8 cellular contexts compared by ENCODE assay signal in the genomic region with DNA sequence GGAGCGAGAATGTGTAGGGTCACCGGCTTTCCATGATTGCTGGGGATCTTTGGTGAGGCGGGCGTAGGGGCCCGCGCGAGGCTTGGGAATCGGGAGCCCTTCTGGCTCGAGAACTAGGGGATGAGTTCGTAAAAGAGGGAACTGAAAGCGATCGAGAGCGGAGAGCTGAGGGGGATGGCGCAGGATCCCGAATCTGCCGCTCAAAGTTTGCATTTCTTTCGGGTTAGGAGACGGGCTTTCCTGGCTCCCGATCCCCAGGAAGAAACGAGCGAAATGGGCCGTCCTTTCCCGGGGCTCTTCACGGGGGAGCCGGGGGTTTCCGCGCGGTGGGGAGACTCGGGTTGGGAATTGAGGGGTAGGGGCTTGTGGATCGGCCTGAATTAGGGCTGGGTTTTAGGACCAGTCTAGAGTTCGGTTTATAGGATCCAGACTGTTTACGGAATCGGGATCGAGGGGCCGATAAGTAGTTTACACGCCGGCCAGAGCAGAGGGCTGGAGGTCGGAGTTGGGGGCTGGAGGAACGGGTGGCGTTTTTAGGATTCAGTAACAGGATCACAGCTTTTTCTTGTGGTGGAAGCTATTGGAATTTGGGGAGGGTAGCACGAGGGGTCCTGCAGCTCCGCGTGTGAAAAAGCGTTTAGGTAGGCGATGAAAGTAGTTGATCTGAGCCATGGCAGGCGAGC. TPM values are rescaled to one million over a fixed set of nuclear protein-coding genes. Genes with fewer than 3 reads are reported as not detected.
DNase-seq lines count a peak whose midpoint lies in the region; TF ChIP-seq lines count a peak whose summit lies in the region.

No MANE protein-coding gene starts in this region.

- H3K27me3 ChIP-seq in colonic mucosa (peaks cover 33% of the 10 kb centered on the region), mononuclear cell (ENCODE audit: insufficient read depth, low read length) (peaks cover 72% of the 10 kb centered on the region)

- H3K27ac ChIP-seq in colonic mucosa: peak overlapping the region; percentile 44

- H3K9ac ChIP-seq in ES-I3 (ENCODE audit: low read depth, low read length) (peak overlapping the region; percentile 52), colonic mucosa (ENCODE audit: low read depth in 2 of 2, low read length in 2 of 2) (peak overlapping the region; percentile 5 to 65)

- H3K36me3 ChIP-seq in ES-I3 (ENCODE audit: insufficient read depth, low read length): no peaks in the 10 kb centered on the region
- H3K36me3 ChIP-seq in colonic mucosa: no peaks in the 10 kb centered on the region

- H3K9me3 ChIP-seq in ES-I3 (ENCODE audit: control insufficient read depth, insufficient read depth, low read length) (no peaks in the 10 kb centered on the region), colonic mucosa (no peaks in the 10 kb centered on the region), mononuclear cell (ENCODE audit: low read depth, low read length) (no peaks in the 10 kb centered on the region)

- H3K4me1 ChIP-seq in ES-I3 (ENCODE audit: insufficient read depth, low read length) (peaks cover 44% of the 10 kb centered on the region), colonic mucosa (no peaks in the 10 kb centered on the region), mononuclear cell (ENCODE audit: insufficient read depth, low read length) (peaks cover 18% of the 10 kb centered on the region)

- no peak for TF ChIP-seq CTCF in colonic mucosa (IDR thresholded peaks at IDR 0.05)

- DNase-seq in M059J (ENCODE audit: low read depth) (peak; percentile 22), colonic mucosa (no peak), dedifferentiated amniotic fluid mesenchymal stem cell (ENCODE audit: extremely low spot score) (no peak), occipital lobe (lab: John Stamatoyannopoulos, UW) (no peak), pons (ENCODE audit: low spot score) (no peak), HuH-7 (ENCODE audit: low spot score) (no peak)

- intact Hi-C loops in colonic mucosa (cut with DNase I): no loop called here

- H3K4me3 ChIP-seq in colonic mucosa (peak overlapping the region; percentile 49), mononuclear cell (ENCODE audit: low read length) (peak overlapping the region; percentile 20)

RNA-seq across cellular contexts. Expression of a gene that starts 1.3 kb away (rescaled TPM):
- total RNA-seq in M059J (2014; rRNA removed; shearing (Covaris generic)): not detected in 2 replicates
- total RNA-seq in colonic mucosa (1 to 10 TPM in 1 of 2 donors, under 1 TPM in 1; 0.52 to 1.3 TPM), mononuclear cell (under 0.01 TPM), occipital lobe (5.3 TPM)

RNA-seq across cellular contexts. Expression of a gene that starts 54.4 kb away (rescaled TPM):
- total RNA-seq in M059J (2014; rRNA removed; shearing (Covaris generic)): 24.0 and 32.7 TPM in 2 replicates
- total RNA-seq in colonic mucosa (10 to 100 TPM in 1 of 2 donors, 1 to 10 TPM in 1; 8.7 to 17.3 TPM), mononuclear cell (7.1 TPM), occipital lobe (23.9 TPM)
